ENCODE assay signal across 16 cellular contexts in the genomic region with DNA sequence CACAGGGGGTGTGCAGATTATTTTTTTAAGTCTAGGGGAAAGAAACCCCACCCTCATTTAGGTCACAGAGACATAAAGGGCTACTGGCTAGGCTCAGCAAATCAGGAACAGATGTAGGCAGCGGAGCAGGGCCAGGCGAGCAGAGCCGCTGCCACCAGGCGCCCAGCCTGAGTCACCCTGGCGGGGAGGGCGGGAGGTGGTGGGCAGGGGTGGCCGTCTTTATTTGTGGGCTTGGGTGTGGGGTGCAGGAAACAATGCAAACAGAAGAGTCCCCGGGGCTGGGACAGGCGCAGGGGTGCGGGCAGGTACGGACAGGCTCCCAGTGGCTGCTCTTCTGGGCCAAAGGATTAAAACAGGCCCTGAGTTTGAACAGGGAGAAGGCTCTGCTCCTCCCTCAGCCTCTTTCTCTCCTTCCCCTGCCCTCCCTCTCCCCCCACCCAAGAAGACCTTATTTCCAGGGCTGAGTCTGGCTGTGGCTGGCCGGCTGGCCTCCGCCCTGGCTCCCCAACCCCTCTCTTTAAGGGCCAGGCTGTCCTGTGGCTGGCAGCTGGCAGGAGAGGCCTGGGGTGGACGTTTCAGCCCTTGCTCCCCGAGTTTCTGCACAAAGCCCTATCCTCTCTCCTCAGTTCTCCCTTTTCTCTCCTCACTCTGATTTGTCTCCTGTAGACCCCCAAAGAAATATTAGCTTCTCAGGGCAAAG.
DNase-seq lines count a peak whose midpoint lies in the region; ATAC-seq and FAIRE-seq lines count a peak whose summit lies in the region.
"Had no signal": no experiment of that assay in that cellular context is flagged by ENCODE, and none has a peak within 500 bp of the region (broad histone marks: within the 10 kb centered on the region; RNA-seq: fewer than 3 reads in every experiment).

No MANE protein-coding gene starts in this region.

- no peak overlapping the region for H4K8ac ChIP-seq in mesenchymal stem cell (ENCODE audit: low read length)

- H3K4me3 ChIP-seq in MG63 (no peak overlapping the region), mesenchymal stem cell (ENCODE audit: insufficient read depth in 1 of 2, low read depth in 1 of 2, low read length in 2 of 2) (no peak overlapping the region)
- H3K4me3 ChIP-seq: SJCRH30 had no signal

- H3K36me3 ChIP-seq in MG63 (no peaks in the 10 kb centered on the region), mesenchymal stem cell (ENCODE audit: control insufficient read depth in 1 of 2, insufficient read depth in 2 of 2, low read depth in 1 of 2, low read length in 2 of 2) (no peaks in the 10 kb centered on the region)
- H3K36me3 ChIP-seq: SJCRH30 had no signal

- H3K9ac ChIP-seq in mesenchymal stem cell (ENCODE audit: low read length): peak overlapping the region; percentile 70
- H3K9ac ChIP-seq: KMS-11 had no signal

- no peaks in the 10 kb centered on the region for H3K4me1 Mint-ChIP-seq in central memory CD8-positive, alpha-beta T cell
- no peaks in the 10 kb centered on the region for H3K4me1 Mint-ChIP-seq in activated CD4-positive, alpha-beta T cell treated with anti-CD3 and anti-CD28 coated beads, Interleukin-2, amount 10 ng/mL, durations not matched to agents 24 days and 14 days
- H3K4me1 Mint-ChIP-seq: activated naive CD8-positive, alpha-beta T cell treated with anti-CD3 and anti-CD28 coated beads, Interleukin-2, amount 10 ng/mL, durations not matched to agents 7 days and 5 days; stimulated activated effector memory CD8-positive, alpha-beta T cell treated with anti-CD3 and anti-CD28 coated beads, Interleukin-12 subunit alpha, Interleukin-12 subunit beta, amount 100 ng/mL, for 72 hours had no signal

- no peak overlapping the region for H2AK5ac ChIP-seq in mesenchymal stem cell (ENCODE audit: low read length, severe bottlenecking)

- intact Hi-C loops in activated CD4-positive, alpha-beta T cell treated with anti-CD3 and anti-CD28 coated beads, Interleukin-2, amount 10 ng/mL, durations not matched to agents 24 days and 14 days (cut with micrococcal nuclease): no loop called here

- no peak overlapping the region for H2BK15ac ChIP-seq in mesenchymal stem cell (ENCODE audit: low read depth, poor library complexity, severe bottlenecking)

- H3K27ac ChIP-seq in mesenchymal stem cell (ENCODE audit: low read length, poor library complexity, severe bottlenecking): no peak overlapping the region
- H3K27ac ChIP-seq: KMS-11, SJCRH30 had no signal

- peak overlapping the region; percentile 65 for H3K27ac Mint-ChIP-seq in central memory CD8-positive, alpha-beta T cell (ENCODE audit: low read depth)
- H3K27ac Mint-ChIP-seq in activated CD4-positive, alpha-beta T cell treated with anti-CD3 and anti-CD28 coated beads, Interleukin-2, amount 10 ng/mL, durations not matched to agents 24 days and 14 days: no peak overlapping the region
- H3K27ac Mint-ChIP-seq: activated naive CD8-positive, alpha-beta T cell treated with anti-CD3 and anti-CD28 coated beads, Interleukin-2, amount 10 ng/mL, durations not matched to agents 7 days and 5 days; CD14-positive monocyte; stimulated activated effector memory CD8-positive, alpha-beta T cell treated with anti-CD3 and anti-CD28 coated beads, Interleukin-12 subunit alpha, Interleukin-12 subunit beta, amount 100 ng/mL, for 72 hours had no signal

- peaks cover 1% of the 10 kb centered on the region for H3K36me3 Mint-ChIP-seq in central memory CD8-positive, alpha-beta T cell (ENCODE audit: insufficient read depth)
- no peaks in the 10 kb centered on the region for H3K36me3 Mint-ChIP-seq in activated CD4-positive, alpha-beta T cell treated with anti-CD3 and anti-CD28 coated beads, Interleukin-2, amount 10 ng/mL, durations not matched to agents 24 days and 14 days (ENCODE audit: low read depth)
- H3K36me3 Mint-ChIP-seq: activated naive CD8-positive, alpha-beta T cell treated with anti-CD3 and anti-CD28 coated beads, Interleukin-2, amount 10 ng/mL, durations not matched to agents 7 days and 5 days; CD14-positive monocyte; stimulated activated effector memory CD8-positive, alpha-beta T cell treated with anti-CD3 and anti-CD28 coated beads, Interleukin-12 subunit alpha, Interleukin-12 subunit beta, amount 100 ng/mL, for 72 hours had no signal

- no peak overlapping the region for H3K4me2 ChIP-seq in mesenchymal stem cell (ENCODE audit: low read length, poor library complexity, severe bottlenecking)
- H3K4me2 ChIP-seq: KMS-11 had no signal

- no peaks in the 10 kb centered on the region for H3K79me1 ChIP-seq in mesenchymal stem cell (replicated peaks; ENCODE audit: low read length, poor library complexity, severe bottlenecking)

- no peak overlapping the region for H2BK120ac ChIP-seq in mesenchymal stem cell (ENCODE audit: low read depth, low read length)

- H3K27me3 ChIP-seq in MG63 (no peaks in the 10 kb centered on the region), mesenchymal stem cell (ENCODE audit: control insufficient read depth in 1 of 2, insufficient read depth in 1 of 2, low read length in 2 of 2) (peaks cover 3 to 73% of the 10 kb centered on the region in 2 experiments)
- H3K27me3 ChIP-seq: SJCRH30 had no signal

- H3K4me3 Mint-ChIP-seq in central memory CD8-positive, alpha-beta T cell: no peak overlapping the region
- H3K4me3 Mint-ChIP-seq in activated CD4-positive, alpha-beta T cell treated with anti-CD3 and anti-CD28 coated beads, Interleukin-2, amount 10 ng/mL, durations not matched to agents 24 days and 14 days: no peak overlapping the region
- H3K4me3 Mint-ChIP-seq: activated naive CD8-positive, alpha-beta T cell treated with anti-CD3 and anti-CD28 coated beads, Interleukin-2, amount 10 ng/mL, durations not matched to agents 7 days and 5 days; stimulated activated effector memory CD8-positive, alpha-beta T cell treated with anti-CD3 and anti-CD28 coated beads, Interleukin-12 subunit alpha, Interleukin-12 subunit beta, amount 100 ng/mL, for 72 hours had no signal

- H4K91ac ChIP-seq in mesenchymal stem cell (ENCODE audit: low read length): no peak overlapping the region

- H3K4me1 ChIP-seq in mesenchymal stem cell (ENCODE audit: control insufficient read depth, insufficient read depth, low read depth, low read length): no peaks in the 10 kb centered on the region
- H3K4me1 ChIP-seq: SJCRH30 had no signal

- no peaks in the 10 kb centered on the region for H3K9me3 ChIP-seq in MG63
- no peaks in the 10 kb centered on the region for H3K9me3 ChIP-seq in mesenchymal stem cell (ENCODE audit: control insufficient read depth, low read length)
- H3K9me3 ChIP-seq: SJCRH30 had no signal

- no peak overlapping the region for H2BK5ac ChIP-seq in mesenchymal stem cell (ENCODE audit: low read depth, low read length, poor library complexity, severe bottlenecking)

- no peak overlapping the region for H3K23ac ChIP-seq in mesenchymal stem cell (ENCODE audit: low read length in 2 of 2)

- H3K18ac ChIP-seq in mesenchymal stem cell (ENCODE audit: low read depth in 1 of 2, low read length in 2 of 2): no peak overlapping the region

- DNase-seq in MG63 (peak; percentile 18), mesenchymal stem cell (no peak), stromal cell of bone marrow (ENCODE audit: low read depth) (peak; percentile 2), GOT3 (lab: John Stamatoyannopoulos, UW) (no peak), HTR-8/SVneo (ENCODE audit: insufficient read length, low spot score) (no peak)
- DNase-seq in central memory CD8-positive, alpha-beta T cell (ENCODE audit: low spot score in 2 of 2): no peak
- no peak for DNase-seq in activated CD4-positive, alpha-beta T cell treated with anti-CD3 and anti-CD28 coated beads, Interleukin-2, amount 10 ng/mL, durations not matched to agents 24 days and 14 days
- DNase-seq: activated naive CD8-positive, alpha-beta T cell treated with anti-CD3 and anti-CD28 coated beads, Interleukin-2, amount 10 ng/mL, durations not matched to agents 7 days and 5 days; NCI-H1694; NCI-H82; SJCRH30 had no signal

- no peak overlapping the region for H2AFZ ChIP-seq in mesenchymal stem cell (ENCODE audit: low read depth, low read length)

- H3K4ac ChIP-seq in mesenchymal stem cell (ENCODE audit: low read depth in 1 of 2, low read length in 2 of 2): no peak overlapping the region

- H3K14ac ChIP-seq in mesenchymal stem cell (ENCODE audit: low read length in 2 of 2): no peak overlapping the region

- no peak for FAIRE-seq in HTR-8/SVneo (lab: Jason Lieb, UNC)
- FAIRE-seq: colon had no signal

- H2BK12ac ChIP-seq in mesenchymal stem cell (ENCODE audit: low read length in 2 of 2): no peak overlapping the region

- no peaks in the 10 kb centered on the region for H3K9me3 Mint-ChIP-seq in central memory CD8-positive, alpha-beta T cell
- no peaks in the 10 kb centered on the region for H3K9me3 Mint-ChIP-seq in activated CD4-positive, alpha-beta T cell treated with anti-CD3 and anti-CD28 coated beads, Interleukin-2, amount 10 ng/mL, durations not matched to agents 24 days and 14 days
- H3K9me3 Mint-ChIP-seq: activated naive CD8-positive, alpha-beta T cell treated with anti-CD3 and anti-CD28 coated beads, Interleukin-2, amount 10 ng/mL, durations not matched to agents 7 days and 5 days; stimulated activated effector memory CD8-positive, alpha-beta T cell treated with anti-CD3 and anti-CD28 coated beads, Interleukin-12 subunit alpha, Interleukin-12 subunit beta, amount 100 ng/mL, for 72 hours had no signal

- WGBS in mesenchymal stem cell: 84% methylated on average over 14 of the region's 15 CpGs

- H3K27me3 Mint-ChIP-seq in central memory CD8-positive, alpha-beta T cell: peaks cover 66% of the 10 kb centered on the region
- H3K27me3 Mint-ChIP-seq in activated CD4-positive, alpha-beta T cell treated with anti-CD3 and anti-CD28 coated beads, Interleukin-2, amount 10 ng/mL, durations not matched to agents 24 days and 14 days: peaks cover 10% of the 10 kb centered on the region

- no peak for ATAC-seq in central memory CD8-positive, alpha-beta T cell (replicated peaks; ENCODE audit: extremely low read depth, poor library complexity, severe bottlenecking)
- ATAC-seq in HG03159 (IDR thresholded peaks at IDR 0.05; ENCODE audit: unreplicated experiment): no peak
- ATAC-seq: stimulated activated effector memory CD8-positive, alpha-beta T cell treated with anti-CD3 and anti-CD28 coated beads, Interleukin-12 subunit alpha, Interleukin-12 subunit beta, amount 100 ng/mL, for 72 hours had no signal

Comparison
In these comparisons a context has a peak if more than half of its experiments do, and no peak if none do; other contexts are left out.
1. DNase-seq: peak in MG63 (single experiment) and stromal cell of bone marrow (single experiment); none in central memory CD8-positive, alpha-beta T cell (0 of 2), mesenchymal stem cell (single experiment), activated CD4-positive, alpha-beta T cell treated with anti-CD3 and anti-CD28 coated beads, Interleukin-2, amount 10 ng/mL, durations not matched to agents 24 days and 14 days (single experiment), GOT3 (single experiment) and HTR-8/SVneo (single experiment).